9 cellular contexts compared by ENCODE assay signal in genomic region chr3:156551746-156552145, GRCh38. TPM values are rescaled to one million over a fixed set of nuclear protein-coding genes. Genes with fewer than 3 reads are reported as not detected.
DNase-seq lines count a peak whose midpoint lies in the region; ATAC-seq and TF ChIP-seq lines count a peak whose summit lies in the region.
"Had no signal": no experiment of that assay in that cellular context is flagged by ENCODE, and none has a peak within 500 bp of the region (broad histone marks: within the 10 kb centered on the region; RNA-seq: fewer than 3 reads in every experiment).

No MANE protein-coding gene starts in this region.

- no peaks in the 10 kb centered on the region for H3K27me3 ChIP-seq in mesenchymal stem cell (ENCODE audit: control insufficient read depth in 1 of 2, insufficient read depth in 1 of 2, low read length in 2 of 2)

- no peak overlapping the region for H2AFZ ChIP-seq in mesenchymal stem cell (ENCODE audit: low read depth, low read length)

- H3K36me3 ChIP-seq in mesenchymal stem cell (ENCODE audit: control insufficient read depth in 1 of 2, insufficient read depth in 2 of 2, low read depth in 1 of 2, low read length in 2 of 2), result peaks cover 0 to 65% of the 10 kb centered on the region in 2 experiments

- TF ChIP-seq CTCF in AG09309 (IDR thresholded peaks at IDR 0.05; ENCODE audit: control insufficient read depth, insufficient read depth, low read depth, low read length, missing control alignments) (no peak), brain (conservative IDR thresholded peaks at IDR 0.05) (no peak)

- H3K14ac ChIP-seq in mesenchymal stem cell (ENCODE audit: low read length in 2 of 2), result no peak overlapping the region

- H3K27me3 Mint-ChIP-seq in brain, result peaks cover 15% of the 10 kb centered on the region

- H3K4ac ChIP-seq in mesenchymal stem cell (ENCODE audit: low read depth in 1 of 2, low read length in 2 of 2), result no peak overlapping the region

- no peak overlapping the region for H3K4me3 ChIP-seq in AG09309 (ENCODE audit: control insufficient read depth, low read depth, low read length)
- H3K4me3 ChIP-seq in mesenchymal stem cell (ENCODE audit: insufficient read depth in 1 of 2, low read depth in 1 of 2, low read length in 2 of 2), result peak overlapping the region in 1 of 2 experiments; percentile 40

- H4K91ac ChIP-seq in mesenchymal stem cell (ENCODE audit: low read length), result no peak overlapping the region

- no peak overlapping the region for H2AK5ac ChIP-seq in mesenchymal stem cell (ENCODE audit: low read length, severe bottlenecking)

- H2BK5ac ChIP-seq in mesenchymal stem cell (ENCODE audit: low read depth, low read length, poor library complexity, severe bottlenecking), result no peak overlapping the region

- H2BK12ac ChIP-seq in mesenchymal stem cell (ENCODE audit: low read length in 2 of 2), result no peak overlapping the region

- H3K9ac ChIP-seq in mesenchymal stem cell (ENCODE audit: low read length), result peak overlapping the region; percentile 99

- H3K79me1 ChIP-seq in mesenchymal stem cell (replicated peaks; ENCODE audit: low read length, poor library complexity, severe bottlenecking), result no peaks in the 10 kb centered on the region

- H3K18ac ChIP-seq in mesenchymal stem cell (ENCODE audit: low read depth in 1 of 2, low read length in 2 of 2), result no peak overlapping the region

- WGBS in mesenchymal stem cell, result 6% methylated on average over 2 of the region's 4 CpGs

- H3K4me1 ChIP-seq in mesenchymal stem cell (ENCODE audit: control insufficient read depth, insufficient read depth, low read depth, low read length), result peaks cover 10% of the 10 kb centered on the region

- peaks cover 0 to 5% (median 0%) of the 10 kb centered on the region in 5 experiments for H3K9me3 Mint-ChIP-seq in brain

- H3K23ac ChIP-seq in mesenchymal stem cell (ENCODE audit: low read length in 2 of 2), result no peak overlapping the region

- no peak overlapping the region for H2BK15ac ChIP-seq in mesenchymal stem cell (ENCODE audit: low read depth, poor library complexity, severe bottlenecking)

- DNase-seq in AG09309 (ENCODE audit: low read depth), result peak; percentile 54
- peak; percentile 94 for DNase-seq in HT1080 (ENCODE audit: low read depth)
- DNase-seq in mesenchymal stem cell, result peak; percentile 59
- no peak for DNase-seq in Ammon's horn (ENCODE audit: low spot score)
- DNase-seq: activated CD8-positive, alpha-beta memory T cell treated with anti-CD3 and anti-CD28 coated beads, Interleukin-2, amount 50 U/mL, for 48 hours had no signal

- H4K8ac ChIP-seq in mesenchymal stem cell (ENCODE audit: low read length), result no peak overlapping the region

- peaks cover 54% of the 10 kb centered on the region for H3K36me3 Mint-ChIP-seq in brain

- H3K4me1 Mint-ChIP-seq in brain, result peaks cover 72% of the 10 kb centered on the region

- H3K4me3 Mint-ChIP-seq in brain, result peak overlapping the region; percentile 33 to 99 (median 60)

- H3K27ac ChIP-seq in mesenchymal stem cell (ENCODE audit: low read length, poor library complexity, severe bottlenecking), result peak overlapping the region; percentile 85

- H2BK120ac ChIP-seq in mesenchymal stem cell (ENCODE audit: low read depth, low read length), result no peak overlapping the region

- peak overlapping the region in 1 of 5 experiments; percentile 26 for H3K27ac Mint-ChIP-seq in brain

- peak overlapping the region; percentile 39 for H3K4me2 ChIP-seq in mesenchymal stem cell (ENCODE audit: low read length, poor library complexity, severe bottlenecking)

- no peaks in the 10 kb centered on the region for H3K9me3 ChIP-seq in mesenchymal stem cell (ENCODE audit: control insufficient read depth, low read length)

- ATAC-seq in GM21786 (IDR thresholded peaks at IDR 0.05; ENCODE audit: unreplicated experiment) (no peak), GM18511 (IDR thresholded peaks at IDR 0.05; ENCODE audit: unreplicated experiment) (no peak)
- no peak for ATAC-seq in activated CD4-positive, CD25-positive, alpha-beta regulatory T cell treated with anti-CD3 and anti-CD28 coated beads, Interleukin-2, amount 50 U/mL, for 24 hours

RNA-seq across cellular contexts. Expression of gene SSR3, which starts 3.2 kb away (rescaled TPM):
- 563 and 655 TPM in 2 replicates for total RNA-seq in HT1080 (2014; rRNA removed; shearing (Covaris generic))
- polyA plus RNA-seq in HT1080 (2015; cell fraction: cytosol; rRNA removed), result 434 and 472 TPM in 2 replicates
- 259 and 305 TPM in 2 replicates for polyA plus RNA-seq in HT1080 (2015; cell fraction: nucleus; rRNA removed)
- 68.8 TPM for polyA plus RNA-seq in brain (ENCODE audit: insufficient read depth, low read depth, low replicate concordance)
- 238 TPM for polyA plus RNA-seq in mesenchymal stem cell (2013, experiment 1 of 2)
- polyA plus RNA-seq in mesenchymal stem cell (2013, experiment 2 of 2), result 261 TPM
